Comparison of ENCODE assay signal across 8 cellular contexts in genomic region chr14:28751467-28752058, GRCh38. TPM values are rescaled to one million over a fixed set of nuclear protein-coding genes. Genes with fewer than 3 reads are reported as not detected.
DNase-seq lines count a peak whose midpoint lies in the region; ATAC-seq, FAIRE-seq and TF ChIP-seq lines count a peak whose summit lies in the region.

No MANE protein-coding gene starts in this region.

- no peak overlapping the region for H3K4me3 Mint-ChIP-seq in naive thymus-derived CD8-positive, alpha-beta T cell
- H3K4me3 Mint-ChIP-seq in activated T-helper 1 cell treated with anti-CD3 and anti-CD28 coated beads, Interleukin-12 subunit alpha, Interleukin-12 subunit beta, Interleukin-2, Interleukin-4 antibody, amounts not matched to agents 30 ng/mL and 10 ng/mL and 1 ng/mL, durations not matched to agents 14 hours and 24 hours and 36 hours = no peak overlapping the region

- H3K36me3 ChIP-seq in heart left ventricle (no peaks in the 10 kb centered on the region), WERI-Rb-1 (no peaks in the 10 kb centered on the region), kidney (ENCODE audit: control insufficient read depth in 1 of 2, insufficient read depth in 2 of 2, low read length in 2 of 2) (no peaks in the 10 kb centered on the region)

- H3K4me3 ChIP-seq in heart left ventricle (no peak overlapping the region), HFF-Myc (replicated peaks; ENCODE audit: low read depth, low read length) (no peak overlapping the region), WERI-Rb-1 (ENCODE audit: low read depth, low read length) (no peak overlapping the region), kidney (ENCODE audit: low read length in 2 of 2) (no peak overlapping the region)

- H3K4me1 Mint-ChIP-seq in naive thymus-derived CD8-positive, alpha-beta T cell = no peaks in the 10 kb centered on the region
- no peaks in the 10 kb centered on the region for H3K4me1 Mint-ChIP-seq in activated T-helper 1 cell treated with anti-CD3 and anti-CD28 coated beads, Interleukin-12 subunit alpha, Interleukin-12 subunit beta, Interleukin-2, Interleukin-4 antibody, amounts not matched to agents 30 ng/mL and 10 ng/mL and 1 ng/mL, durations not matched to agents 14 hours and 24 hours and 36 hours (ENCODE audit: low read depth)

- intact Hi-C loops in heart left ventricle (cut with DNase I) (loop anchor here in 9 of 10 donors (5.0 to 10.0 kb wide), 7 partner anchors 783 to 1693 kb away; no protein-coding TSS in a partner anchor), Right ventricle myocardium superior (cut with DNase I) (loop anchor here (10.0 kb wide), 1 partner anchor 1463 kb away; no protein-coding TSS in a partner anchor), kidney (cut with DNase I) (loop anchor here (10.0 kb wide), 2 partner anchors 783 to 1463 kb away; no protein-coding TSS in a partner anchor)
- intact Hi-C loops in activated T-helper 1 cell treated with anti-CD3 and anti-CD28 coated beads, Interleukin-12 subunit alpha, Interleukin-12 subunit beta, Interleukin-2, Interleukin-4 antibody, amounts not matched to agents 30 ng/mL and 10 ng/mL and 1 ng/mL, durations not matched to agents 14 hours and 24 hours and 36 hours (cut with micrococcal nuclease) = loop anchor here (5.0 to 10.0 kb wide), 2 partner anchors 1461 to 1693 kb away; no protein-coding TSS in a partner anchor

- no peak overlapping the region for H3K9ac ChIP-seq in kidney (ENCODE audit: low read length in 2 of 2)

- H3K27ac ChIP-seq in heart left ventricle = no peak overlapping the region
- no peak overlapping the region for H3K27ac ChIP-seq in WERI-Rb-1
- no peak overlapping the region for H3K27ac ChIP-seq in kidney (ENCODE audit: low read depth in 2 of 2, low read length in 2 of 2)

- TF ChIP-seq CTCF in heart left ventricle (IDR thresholded peaks at IDR 0.05) (peak in 8 of 12 donors; percentile 9 to 43 (median 33)), HFF-Myc (IDR thresholded peaks at IDR 0.05; ENCODE audit: low read depth, low read length, missing control alignments) (peak; percentile 78), WERI-Rb-1 (IDR thresholded peaks at IDR 0.05; ENCODE audit: low read depth, low read length) (peak; percentile 87), kidney (IDR thresholded peaks at IDR 0.05; ENCODE audit: borderline replicate concordance, extremely low read depth, insufficient read depth) (peak; percentile 58)

- peaks cover 12 to 41% (median 26%) of the 10 kb centered on the region in 5 donors for H3K27me3 Mint-ChIP-seq in naive thymus-derived CD8-positive, alpha-beta T cell
- H3K27me3 Mint-ChIP-seq in activated T-helper 1 cell treated with anti-CD3 and anti-CD28 coated beads, Interleukin-12 subunit alpha, Interleukin-12 subunit beta, Interleukin-2, Interleukin-4 antibody, amounts not matched to agents 30 ng/mL and 10 ng/mL and 1 ng/mL, durations not matched to agents 14 hours and 24 hours and 36 hours (ENCODE audit: insufficient read depth) = peaks cover 21% of the 10 kb centered on the region

- WGBS in heart left ventricle, 4 donors = 20 to 29% (median 23%) methylated on average over 5 of the region's 5 CpGs

- H3K36me3 Mint-ChIP-seq in naive thymus-derived CD8-positive, alpha-beta T cell = peaks cover 0 to 10% (median 7%) of the 10 kb centered on the region in 3 donors
- H3K36me3 Mint-ChIP-seq in activated T-helper 1 cell treated with anti-CD3 and anti-CD28 coated beads, Interleukin-12 subunit alpha, Interleukin-12 subunit beta, Interleukin-2, Interleukin-4 antibody, amounts not matched to agents 30 ng/mL and 10 ng/mL and 1 ng/mL, durations not matched to agents 14 hours and 24 hours and 36 hours (ENCODE audit: low read depth) = no peaks in the 10 kb centered on the region

- DNase-seq in heart left ventricle (no peak), Right ventricle myocardium superior (no peak), HFF-Myc (ENCODE audit: extremely low read depth, low read depth) (peak; percentile 37), NCI-H146 (lab: John Stamatoyannopoulos, UW) (peak; percentile 92), WERI-Rb-1 (peak; percentile 78), kidney (no peak)
- DNase-seq in naive thymus-derived CD8-positive, alpha-beta T cell = no peak
- DNase-seq in activated T-helper 1 cell treated with anti-CD3 and anti-CD28 coated beads, Interleukin-12 subunit alpha, Interleukin-12 subunit beta, Interleukin-2, Interleukin-4 antibody, amounts not matched to agents 30 ng/mL and 10 ng/mL and 1 ng/mL, durations not matched to agents 14 hours and 24 hours and 36 hours (ENCODE audit: low spot score) = no peak

- no peaks in the 10 kb centered on the region for H3K4me1 ChIP-seq in heart left ventricle
- no peaks in the 10 kb centered on the region for H3K4me1 ChIP-seq in kidney (ENCODE audit: control insufficient read depth in 1 of 2, insufficient read depth in 1 of 2, low read depth in 1 of 2, low read length in 2 of 2)

- H3K27me3 ChIP-seq in heart left ventricle = peaks cover 8 to 55% (median 23%) of the 10 kb centered on the region in 9 donors
- H3K27me3 ChIP-seq in WERI-Rb-1 (ENCODE audit: insufficient read depth, low read depth, severe bottlenecking) = no peaks in the 10 kb centered on the region

- H3K9me3 ChIP-seq in heart left ventricle (peaks cover 0 to 10% (median 1%) of the 10 kb centered on the region in 12 donors), WERI-Rb-1 (ENCODE audit: severe bottlenecking) (peaks cover 2% of the 10 kb centered on the region), kidney (ENCODE audit: control insufficient read depth in 1 of 2, low read length in 2 of 2) (peaks cover 5 to 7% of the 10 kb centered on the region in 2 donors)

- no peak for TF ChIP-seq POLR2A in heart left ventricle (IDR thresholded peaks at IDR 0.05)

- peaks cover 5 to 30% (median 9%) of the 10 kb centered on the region in 9 donors for H3K9me3 Mint-ChIP-seq in naive thymus-derived CD8-positive, alpha-beta T cell
- H3K9me3 Mint-ChIP-seq in activated T-helper 1 cell treated with anti-CD3 and anti-CD28 coated beads, Interleukin-12 subunit alpha, Interleukin-12 subunit beta, Interleukin-2, Interleukin-4 antibody, amounts not matched to agents 30 ng/mL and 10 ng/mL and 1 ng/mL, durations not matched to agents 14 hours and 24 hours and 36 hours = no peaks in the 10 kb centered on the region

- no peak for FAIRE-seq in kidney (lab: Jason Lieb, UNC)

- no peak for ATAC-seq in heart left ventricle
- ATAC-seq in Right ventricle myocardium superior (ENCODE audit: poor library complexity) = no peak
- no peak for ATAC-seq in naive thymus-derived CD8-positive, alpha-beta T cell

- POLR2A ChIA-PET in naive thymus-derived CD8-positive, alpha-beta T cell (lab: Charles Lee) = no interaction called here

- H3K27ac Mint-ChIP-seq in naive thymus-derived CD8-positive, alpha-beta T cell = no peak overlapping the region
- H3K27ac Mint-ChIP-seq in activated T-helper 1 cell treated with anti-CD3 and anti-CD28 coated beads, Interleukin-12 subunit alpha, Interleukin-12 subunit beta, Interleukin-2, Interleukin-4 antibody, amounts not matched to agents 30 ng/mL and 10 ng/mL and 1 ng/mL, durations not matched to agents 14 hours and 24 hours and 36 hours = no peak overlapping the region

RNA-seq across cellular contexts. Expression of gene FOXG1, which starts 15.0 kb away (rescaled TPM):
- total RNA-seq in heart left ventricle = not detected
- not detected for polyA plus RNA-seq in heart left ventricle
- not detected for total RNA-seq in Right ventricle myocardium superior
- not detected for total RNA-seq in kidney
- polyA plus RNA-seq in kidney (ENCODE audit: insufficient read depth, low read depth, low replicate concordance) = not detected
- not detected for total RNA-seq in naive thymus-derived CD8-positive, alpha-beta T cell
- polyA plus RNA-seq in naive thymus-derived CD8-positive, alpha-beta T cell = not detected
- not detected in 2 replicates for total RNA-seq in activated T-helper 1 cell treated with anti-CD3 and anti-CD28 coated beads, Interleukin-12 subunit alpha, Interleukin-12 subunit beta, Interleukin-2, Interleukin-4 antibody, amounts not matched to agents 30 ng/mL and 10 ng/mL and 1 ng/mL, durations not matched to agents 14 hours and 24 hours and 36 hours

Comparison
In these comparisons a context has a peak if more than half of its experiments do, and no peak if none do; other contexts are left out.
1. DNase-seq: peak in HFF-Myc (single experiment), NCI-H146 (single experiment) and WERI-Rb-1 (single experiment); none in heart left ventricle (0 of 5), Right ventricle myocardium superior (single experiment), kidney (single experiment), naive thymus-derived CD8-positive, alpha-beta T cell (0 of 10) and activated T-helper 1 cell treated with anti-CD3 and anti-CD28 coated beads, Interleukin-12 subunit alpha, Interleukin-12 subunit beta, Interleukin-2, Interleukin-4 antibody, amounts not matched to agents 30 ng/mL and 10 ng/mL and 1 ng/mL, durations not matched to agents 14 hours and 24 hours and 36 hours (single experiment).
2. CTCF ChIP-seq: peak in every context shown above with its lines; median percentile 87 in WERI-Rb-1; 78 in HFF-Myc; 58 in kidney; 33 in heart left ventricle.